8 cellular contexts compared by ENCODE assay signal in genomic region chr19:18292810-18293641, GRCh38. TPM values are rescaled to one million over a fixed set of nuclear protein-coding genes. Genes with fewer than 3 reads are reported as not detected.
DNase-seq lines count a peak whose midpoint lies in the region; ATAC-seq lines count a peak whose summit lies in the region.

No MANE protein-coding gene starts in this region.

- H3K9me3 Mint-ChIP-seq in activated naive CD8-positive, alpha-beta T cell treated with anti-CD3 and anti-CD28 coated beads for 36 hours, result peaks cover 2% of the 10 kb centered on the region

- H3K4me3 Mint-ChIP-seq in activated naive CD8-positive, alpha-beta T cell treated with anti-CD3 and anti-CD28 coated beads for 36 hours, result peak overlapping the region; percentile 85

- peak overlapping the region; percentile 95 for H3K27ac Mint-ChIP-seq in activated naive CD8-positive, alpha-beta T cell treated with anti-CD3 and anti-CD28 coated beads for 36 hours

- H3K36me3 Mint-ChIP-seq in activated naive CD8-positive, alpha-beta T cell treated with anti-CD3 and anti-CD28 coated beads for 36 hours, result peaks cover 21% of the 10 kb centered on the region

- ATAC-seq in Right ventricle myocardium superior (ENCODE audit: poor library complexity) (peak; percentile 75), GM19351 (IDR thresholded peaks at IDR 0.05; ENCODE audit: unreplicated experiment) (no peak), HG03460 (IDR thresholded peaks at IDR 0.05; ENCODE audit: unreplicated experiment) (no peak)

- intact Hi-C loops in Right ventricle myocardium superior (cut with DNase I), result no loop called here

- H3K4me1 Mint-ChIP-seq in activated naive CD8-positive, alpha-beta T cell treated with anti-CD3 and anti-CD28 coated beads for 36 hours, result peaks cover 51% of the 10 kb centered on the region

- peak; percentile 50 for DNase-seq in activated naive CD4-positive, alpha-beta T cell treated with Interleukin-2 at 50 U/mL for 16 hours
- DNase-seq in activated naive CD4-positive, alpha-beta T cell (lab: John Stamatoyannopoulos, UW), result no peak
- DNase-seq in NCI-H510A treated with DMSO at 0.1 percent for 48 hours (lab: John Stamatoyannopoulos, UW) (peak; percentile 48), Right ventricle myocardium superior (peak; percentile 92), non-pigmented ciliary epithelial cell (ENCODE audit: low read depth) (peak; percentile 38)
- peak; percentile 77 for DNase-seq in activated naive CD8-positive, alpha-beta T cell treated with anti-CD3 and anti-CD28 coated beads for 36 hours

- no peaks in the 10 kb centered on the region for H3K27me3 Mint-ChIP-seq in activated naive CD8-positive, alpha-beta T cell treated with anti-CD3 and anti-CD28 coated beads for 36 hours

RNA-seq across cellular contexts. Expression of gene JUND, which starts 11.6 kb away (rescaled TPM):
- total RNA-seq in activated naive CD8-positive, alpha-beta T cell treated with anti-CD3 and anti-CD28 coated beads for 36 hours, result 100 to 1,000 TPM; 379 to 398 TPM
- 107 TPM for total RNA-seq in Right ventricle myocardium superior

RNA-seq across cellular contexts. Expression of gene IQCN, which starts 18.8 kb away (rescaled TPM):
- under 1 TPM; 0.29 to 0.32 TPM for total RNA-seq in activated naive CD8-positive, alpha-beta T cell treated with anti-CD3 and anti-CD28 coated beads for 36 hours
- total RNA-seq in Right ventricle myocardium superior, result 0.35 TPM

RNA-seq across cellular contexts. Expression of gene LSM4, which starts 29.9 kb away (rescaled TPM):
- total RNA-seq in activated naive CD8-positive, alpha-beta T cell treated with anti-CD3 and anti-CD28 coated beads for 36 hours, result 100 to 1,000 TPM; 419 to 435 TPM
- total RNA-seq in Right ventricle myocardium superior, result 103 TPM

RNA-seq across cellular contexts. Expression of gene PGPEP1, which starts 47.4 kb away (rescaled TPM):
- total RNA-seq in activated naive CD8-positive, alpha-beta T cell treated with anti-CD3 and anti-CD28 coated beads for 36 hours, result 10 to 100 TPM; 15.7 to 17.8 TPM
- 33.6 TPM for total RNA-seq in Right ventricle myocardium superior

Comparison
In these comparisons a context has a peak if more than half of its experiments do, and no peak if none do; other contexts are left out.
1. DNase-seq: peak in activated naive CD4-positive, alpha-beta T cell treated with Interleukin-2 at 50 U/mL for 16 hours (single experiment), NCI-H510A treated with DMSO at 0.1 percent for 48 hours (single experiment), activated naive CD8-positive, alpha-beta T cell treated with anti-CD3 and anti-CD28 coated beads for 36 hours (single experiment), Right ventricle myocardium superior (single experiment) and non-pigmented ciliary epithelial cell (single experiment); none in activated naive CD4-positive, alpha-beta T cell (0 of 4).